In the genomic region with DNA sequence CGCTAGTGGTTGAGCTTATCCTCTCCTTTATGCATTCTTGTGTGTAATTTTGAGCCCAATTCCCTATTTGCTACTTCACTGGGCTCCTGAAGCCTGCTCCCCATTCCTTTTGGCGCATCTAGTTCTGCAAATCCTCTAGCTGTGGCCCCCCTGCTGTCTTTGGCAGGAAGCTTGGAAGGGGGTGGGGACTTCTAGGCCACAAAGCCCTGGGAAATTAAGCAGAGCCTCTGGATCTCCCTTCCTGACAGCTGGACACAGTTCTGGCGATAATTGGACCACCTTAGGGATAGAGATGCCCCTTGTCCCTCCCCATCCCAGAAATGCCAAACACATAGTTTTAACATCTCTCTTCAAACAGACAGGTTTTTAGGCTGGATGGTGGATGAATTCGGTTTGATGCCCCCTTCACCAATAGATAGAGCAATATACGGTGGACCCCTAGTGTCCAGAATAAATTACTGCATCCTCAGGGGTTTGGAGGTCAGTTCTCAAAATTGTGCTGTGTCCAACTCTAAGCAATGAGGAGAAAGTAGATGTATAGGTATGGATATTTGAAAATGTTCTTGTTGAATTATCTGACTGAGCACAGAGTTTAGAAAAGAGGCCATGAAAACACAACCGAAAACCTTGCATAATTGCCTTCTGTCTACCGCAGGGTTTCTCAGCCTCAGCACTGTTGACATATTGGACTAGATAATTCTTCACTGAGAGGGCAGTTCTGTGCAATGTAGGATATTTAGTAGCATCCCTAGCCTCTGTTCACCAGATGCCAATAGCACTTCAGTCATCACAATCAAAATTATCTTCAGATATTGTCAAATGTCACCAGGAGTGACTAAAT, we compare ENCODE assay signal across 8 cellular contexts.
A peak's percentile ranks its signal among the peaks of the same experiment; 100 is the strongest.
DNase-seq lines count a peak whose midpoint lies in the region; ATAC-seq and TF ChIP-seq lines count a peak whose summit lies in the region.

No MANE protein-coding gene starts in this region.

- H3K9me3 Mint-ChIP-seq in progenitor cell of endocrine pancreas (ENCODE audit: low read depth), result no peaks in the 10 kb centered on the region

- H2AFZ ChIP-seq in MM.1S (ENCODE audit: low read length), result peak overlapping the region; percentile 17; the same call in 1 of the 2 replicates

- no peaks in the 10 kb centered on the region for H3K27me3 Mint-ChIP-seq in progenitor cell of endocrine pancreas

- DNase-seq in Right ventricle myocardium inferior (ENCODE audit: missing footprints) (no peak), cardiac septum (ENCODE audit: low spot score) (no peak), MM.1S (peak; percentile 51), cardiac muscle cell (ENCODE audit: low read depth in 1 of 2, low spot score in 1 of 2) (peak; percentile 59 to 69), progenitor cell of endocrine pancreas (ENCODE audit: low spot score, unreplicated experiment) (no peak), MV-4-11 (lab: John Stamatoyannopoulos, UW) (no peak)

- H3K4me1 Mint-ChIP-seq in progenitor cell of endocrine pancreas (ENCODE audit: low read depth), result peaks cover 6% of the 10 kb centered on the region

- H3K36me3 Mint-ChIP-seq in progenitor cell of endocrine pancreas (ENCODE audit: insufficient read depth), result no peaks in the 10 kb centered on the region

- H3K9me2 ChIP-seq in MM.1S (replicated peaks; ENCODE audit: insufficient read depth, low read length), result no peaks in the 10 kb centered on the region

- H3K9ac ChIP-seq in MM.1S (ENCODE audit: low read length), result no peak overlapping the region

- peak; percentile 82 for TF ChIP-seq CTCF in MM.1S (IDR thresholded peaks at IDR 0.05; ENCODE audit: low read length)
- peak; percentile 61 for TF ChIP-seq CTCF in WI38 (IDR thresholded peaks at IDR 0.05; ENCODE audit: low read depth, low read length)
- TF ChIP-seq CTCF in cardiac muscle cell (IDR thresholded peaks at IDR 0.05; ENCODE audit: low read depth, low read length), result peak; percentile 77
- TF ChIP-seq CTCF in progenitor cell of endocrine pancreas (IDR thresholded peaks at IDR 0.05; ENCODE audit: unreplicated experiment), result peak; percentile 74

- H3K27ac Mint-ChIP-seq in progenitor cell of endocrine pancreas, result no peak overlapping the region

- H3K9me3 ChIP-seq in MM.1S (replicated peaks; ENCODE audit: insufficient read depth, low read length) (no peaks in the 10 kb centered on the region), cardiac muscle cell (ENCODE audit: low read depth) (no peaks in the 10 kb centered on the region)

- no peaks in the 10 kb centered on the region for H3F3A ChIP-seq in MM.1S (ENCODE audit: insufficient read depth, low read length)

- H3K27me3 ChIP-seq in MM.1S (replicated peaks; ENCODE audit: insufficient read depth, low read length) (no peaks in the 10 kb centered on the region), cardiac muscle cell (no peaks in the 10 kb centered on the region)

- H3K4me3 ChIP-seq in MM.1S (ENCODE audit: low read length) (no peak overlapping the region), WI38 (ENCODE audit: low read depth, low read length) (no peak overlapping the region), cardiac muscle cell (no peak overlapping the region)

- no peak overlapping the region for H3K27ac ChIP-seq in MM.1S (ENCODE audit: low read length)
- H3K27ac ChIP-seq in cardiac muscle cell, result no peak overlapping the region

- H3K4me3 Mint-ChIP-seq in progenitor cell of endocrine pancreas (ENCODE audit: low read depth), result no peak overlapping the region

- H3K4me1 ChIP-seq in MM.1S (ENCODE audit: low read length), result no peaks in the 10 kb centered on the region
- H3K4me1 ChIP-seq in cardiac muscle cell (ENCODE audit: low read depth), result peaks cover 5% of the 10 kb centered on the region

- intact Hi-C loops in Right ventricle myocardium inferior (cut with DNase I), result loop anchor here (1.0 to 2.0 kb wide), 2 partner anchors 79 to 202 kb away; no protein-coding TSS in a partner anchor
- intact Hi-C loops in cardiac septum (cut with DNase I), result loop anchor here (1.0 to 5.0 kb wide), 2 partner anchors 79 to 198 kb away; no protein-coding TSS in a partner anchor

- no peaks in the 10 kb centered on the region for H4K20me1 ChIP-seq in MM.1S (ENCODE audit: insufficient read depth, low read length)

- H3K36me3 ChIP-seq in MM.1S (replicated peaks; ENCODE audit: insufficient read depth, low read length), result no peaks in the 10 kb centered on the region
- no peaks in the 10 kb centered on the region for H3K36me3 ChIP-seq in cardiac muscle cell

- ATAC-seq in Right ventricle myocardium inferior, result peak; percentile 79
- ATAC-seq in HG03196 (IDR thresholded peaks at IDR 0.05; ENCODE audit: unreplicated experiment), result no peak

- no peak overlapping the region for H3K4me2 ChIP-seq in MM.1S (ENCODE audit: low read depth, low read length)

- H3K79me2 ChIP-seq in MM.1S (ENCODE audit: low read length), result no peaks in the 10 kb centered on the region

Comparison
In these comparisons a context has a peak if more than half of its experiments do, and no peak if none do; other contexts are left out.
1. DNase-seq: peak in MM.1S (single experiment) and cardiac muscle cell (2 of 2); none in Right ventricle myocardium inferior (single experiment), cardiac septum (single experiment), progenitor cell of endocrine pancreas (single experiment) and MV-4-11 (single experiment).
2. Peak in every context shown above with its lines, with median percentiles within 50 percentile points of each other: CTCF ChIP-seq.